ENCODE assay signal across 19 cellular contexts in the genomic region with DNA sequence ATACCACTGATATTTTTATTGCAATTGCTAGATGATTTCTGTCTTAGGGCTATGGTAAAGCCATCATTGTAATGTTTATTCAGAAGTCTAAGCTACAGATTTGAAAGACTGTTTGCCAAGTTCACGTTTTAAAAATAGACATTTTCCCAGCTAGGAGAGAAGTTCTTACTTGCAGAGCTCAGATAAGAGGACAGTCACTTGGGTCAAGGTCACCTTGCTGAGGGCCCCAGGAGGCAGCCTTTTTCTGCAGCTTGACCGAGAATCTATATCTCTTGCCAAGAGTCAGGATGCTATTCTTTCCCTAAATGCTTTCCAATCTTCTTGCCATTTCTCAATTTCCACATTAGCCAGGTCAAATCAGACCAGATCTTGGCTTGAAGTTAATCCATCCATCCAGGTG.
A peak's percentile ranks its signal among the peaks of the same experiment; 100 is the strongest.
DNase-seq lines count a peak whose midpoint lies in the region; ATAC-seq and TF ChIP-seq lines count a peak whose summit lies in the region.
"Had no signal": no experiment of that assay in that cellular context is flagged by ENCODE, and none has a peak within 500 bp of the region (broad histone marks: within the 10 kb centered on the region; RNA-seq: fewer than 3 reads in every experiment).

No MANE protein-coding gene starts in this region.

- no peak for TF ChIP-seq EP300 in ovary (IDR thresholded peaks at IDR 0.05)

- DNase-seq in Right ventricle myocardium inferior (ENCODE audit: missing footprints) = no peak
- DNase-seq in right atrium auricular region (ENCODE audit: low spot score) = no peak
- DNase-seq in heart right ventricle = peak; percentile 40 to 59
- peak in 1 of 3 donors; percentile 52 for DNase-seq in right cardiac atrium
- peak in 3 of 5 donors; percentile 35 to 51 (median 38) for DNase-seq in ovary
- DNase-seq in T-helper 17 cell = no peak
- DNase-seq: 8988T; CD4-positive, alpha-beta memory T cell; DMS 273 treated with DMSO at 0.1 percent for 48 hours; DMS53; DND-41; EL; H9 had no signal

- H3K9me3 ChIP-seq in right atrium auricular region = no peaks in the 10 kb centered on the region
- H3K9me3 ChIP-seq in heart right ventricle = no peaks in the 10 kb centered on the region
- H3K9me3 ChIP-seq in right cardiac atrium (ENCODE audit: control insufficient read depth, low read length) = no peaks in the 10 kb centered on the region
- H3K9me3 ChIP-seq in ovary = no peaks in the 10 kb centered on the region
- H3K9me3 ChIP-seq in T-helper 17 cell (ENCODE audit: control insufficient read depth, low read length, poor library complexity, severe bottlenecking) = no peaks in the 10 kb centered on the region
- H3K9me3 ChIP-seq: BLaER1 had no signal

- 9 to 10% methylated on average over 2 of the region's 2 CpGs for WGBS in heart right ventricle, 2 donors
- 15% methylated on average over 2 of the region's 2 CpGs for WGBS in right cardiac atrium
- WGBS in ovary, 3 donors = 0 to 2% (median 0%) methylated on average over 2 of the region's 2 CpGs

- no peaks in the 10 kb centered on the region for H3K4me1 Mint-ChIP-seq in T-helper 17 cell
- H3K4me1 Mint-ChIP-seq: CD14-positive monocyte; CD4-positive, alpha-beta memory T cell had no signal

- no peak for TF ChIP-seq CTCF in right atrium auricular region (IDR thresholded peaks at IDR 0.05)
- TF ChIP-seq CTCF in heart right ventricle (IDR thresholded peaks at IDR 0.05) = no peak
- no peak for TF ChIP-seq CTCF in ovary (IDR thresholded peaks at IDR 0.05)

- peak; percentile 63 for ATAC-seq in Right ventricle myocardium inferior
- ATAC-seq in heart right ventricle = peak; percentile 46 to 93 (median 76)
- ATAC-seq in right cardiac atrium = peak; percentile 38 to 64
- ATAC-seq in HG03159 (IDR thresholded peaks at IDR 0.05; ENCODE audit: unreplicated experiment) = no peak
- no peak for ATAC-seq in T-helper 17 cell
- ATAC-seq in GM18519 (IDR thresholded peaks at IDR 0.05; ENCODE audit: low FRiP score, unreplicated experiment) = no peak
- ATAC-seq: GM12878, HepG2 had no signal

- intact Hi-C loops in Right ventricle myocardium inferior (cut with DNase I) = loop anchor here (5.0 to 10.0 kb wide), 2 partner anchors 52 to 151 kb away; no protein-coding TSS in a partner anchor
- intact Hi-C loops in heart right ventricle (cut with DNase I) = loop anchor here in 1 of 10 donors (10.0 kb wide), 1 partner anchor 148 kb away; no protein-coding TSS in a partner anchor
- intact Hi-C loops in right cardiac atrium (cut with DNase I) = no loop called here
- intact Hi-C loops in ovary (cut with DNase I) = no loop called here

- no peak overlapping the region for H3K4me3 Mint-ChIP-seq in T-helper 17 cell
- H3K4me3 Mint-ChIP-seq: CD14-positive monocyte; CD4-positive, alpha-beta memory T cell; H9 had no signal

- H3K36me3 ChIP-seq in right atrium auricular region (no peaks in the 10 kb centered on the region), heart right ventricle (no peaks in the 10 kb centered on the region), ovary (no peaks in the 10 kb centered on the region)
- H3K36me3 ChIP-seq: BLaER1 had no signal

- TF ChIP-seq POLR2A in ovary (IDR thresholded peaks at IDR 0.05) = no peak

- no peaks in the 10 kb centered on the region for H3K36me3 Mint-ChIP-seq in T-helper 17 cell (ENCODE audit: low read depth)
- H3K36me3 Mint-ChIP-seq: CD14-positive monocyte; CD4-positive, alpha-beta memory T cell had no signal

- no peaks in the 10 kb centered on the region for H3K27me3 ChIP-seq in right atrium auricular region
- no peaks in the 10 kb centered on the region for H3K27me3 ChIP-seq in heart right ventricle
- H3K27me3 ChIP-seq in right cardiac atrium (ENCODE audit: control insufficient read depth, insufficient read depth) = no peaks in the 10 kb centered on the region
- no peaks in the 10 kb centered on the region for H3K27me3 ChIP-seq in ovary
- H3K27me3 ChIP-seq: BLaER1 had no signal

- H3K27me3 Mint-ChIP-seq in T-helper 17 cell = no peaks in the 10 kb centered on the region
- H3K27me3 Mint-ChIP-seq: CD4-positive, alpha-beta memory T cell had no signal

- H3K4me3 ChIP-seq in right atrium auricular region (no peak overlapping the region), heart right ventricle (no peak overlapping the region), right cardiac atrium (ENCODE audit: low read length) (no peak overlapping the region), ovary (no peak overlapping the region)
- H3K4me3 ChIP-seq: BLaER1, GM12878 had no signal

- H3K27ac ChIP-seq in right atrium auricular region (peak overlapping the region in 1 of 2 donors; percentile 6), heart right ventricle (peak overlapping the region in 8 of 10 donors; percentile 26 to 59 (median 34)), right cardiac atrium (ENCODE audit: low read length) (no peak overlapping the region), ovary (no peak overlapping the region)
- H3K27ac ChIP-seq: BLaER1 had no signal

- H3K27ac Mint-ChIP-seq in T-helper 17 cell = no peak overlapping the region
- H3K27ac Mint-ChIP-seq: CD14-positive monocyte; CD4-positive, alpha-beta memory T cell; H9 had no signal

- H3K4me1 ChIP-seq in right atrium auricular region (peaks cover 0 to 10% of the 10 kb centered on the region in 2 donors), heart right ventricle (peaks cover under 1 to 17% (median 6%) of the 10 kb centered on the region in 9 donors), right cardiac atrium (ENCODE audit: control insufficient read depth, insufficient read depth, low read length) (no peaks in the 10 kb centered on the region), ovary (ENCODE audit: insufficient read depth) (peaks cover 3% of the 10 kb centered on the region)
- H3K4me1 ChIP-seq: BLaER1 had no signal

Comparison
In these comparisons a context has a peak if more than half of its experiments do, and no peak if none do; other contexts are left out.
1. DNase-seq: peak in heart right ventricle (2 of 2) and ovary (3 of 5); none in Right ventricle myocardium inferior (single experiment), right atrium auricular region (single experiment) and T-helper 17 cell (0 of 3).
2. H3K27ac ChIP-seq: peak in heart right ventricle (8 of 10); none in right cardiac atrium (single experiment) and ovary (0 of 2).
3. ATAC-seq: peak in Right ventricle myocardium inferior (single experiment), heart right ventricle (8 of 8) and right cardiac atrium (2 of 2); none in HG03159 (single experiment), T-helper 17 cell (single experiment) and GM18519 (single experiment).